Comparison of ENCODE assay signal across 15 cellular contexts in genomic region chr10:1706711-1707110, GRCh38. TPM values are rescaled to one million over a fixed set of nuclear protein-coding genes. Genes with fewer than 3 reads are reported as not detected.
DNase-seq lines count a peak whose midpoint lies in the region; ATAC-seq and FAIRE-seq lines count a peak whose summit lies in the region.
"Had no signal": no experiment of that assay in that cellular context is flagged by ENCODE, and none has a peak within 500 bp of the region (broad histone marks: within the 10 kb centered on the region; RNA-seq: fewer than 3 reads in every experiment).

No MANE protein-coding gene starts in this region.

- H3K27me3 Mint-ChIP-seq in activated naive CD4-positive, alpha-beta T cell treated with anti-CD3 and anti-CD28 coated beads for 36 hours (ENCODE audit: low read depth), result peaks cover 52% of the 10 kb centered on the region
- H3K27me3 Mint-ChIP-seq in activated CD4-positive, alpha-beta memory T cell treated with anti-CD3 and anti-CD28 coated beads for 36 hours, result peaks cover 26% of the 10 kb centered on the region

- ATAC-seq in HG03354 (IDR thresholded peaks at IDR 0.05; ENCODE audit: poor library complexity, severe bottlenecking, unreplicated experiment) (peak; percentile 52), GM18870 (IDR thresholded peaks at IDR 0.05; ENCODE audit: unreplicated experiment) (no peak)
- peak; percentile 11 for ATAC-seq in stimulated activated effector memory CD8-positive, alpha-beta T cell treated with anti-CD3 and anti-CD28 coated beads, Interleukin-12 subunit alpha, Interleukin-12 subunit beta, amount 100 ng/mL, for 72 hours

- CTCF ChIA-PET in activated naive CD4-positive, alpha-beta T cell treated with anti-CD3 and anti-CD28 coated beads for 36 hours (lab: Charles Lee), result no interaction called here
- CTCF ChIA-PET in activated CD4-positive, alpha-beta memory T cell treated with anti-CD3 and anti-CD28 coated beads for 36 hours (lab: Charles Lee), result no interaction called here

- H3K4me3 Mint-ChIP-seq in activated naive CD4-positive, alpha-beta T cell treated with anti-CD3 and anti-CD28 coated beads for 36 hours, result no peak overlapping the region
- no peak overlapping the region for H3K4me3 Mint-ChIP-seq in activated CD4-positive, alpha-beta memory T cell treated with anti-CD3 and anti-CD28 coated beads for 36 hours
- H3K4me3 Mint-ChIP-seq in stimulated activated effector memory CD8-positive, alpha-beta T cell treated with anti-CD3 and anti-CD28 coated beads, Interleukin-12 subunit alpha, Interleukin-12 subunit beta, amount 100 ng/mL, for 72 hours, result no peak overlapping the region
- H3K4me3 Mint-ChIP-seq: nephron progenitor cell had no signal

- H3K36me3 Mint-ChIP-seq in activated naive CD4-positive, alpha-beta T cell treated with anti-CD3 and anti-CD28 coated beads for 36 hours (ENCODE audit: low read depth), result no peaks in the 10 kb centered on the region
- peaks cover 2% of the 10 kb centered on the region for H3K36me3 Mint-ChIP-seq in activated CD4-positive, alpha-beta memory T cell treated with anti-CD3 and anti-CD28 coated beads for 36 hours
- no peaks in the 10 kb centered on the region for H3K36me3 Mint-ChIP-seq in stimulated activated effector memory CD8-positive, alpha-beta T cell treated with anti-CD3 and anti-CD28 coated beads, Interleukin-12 subunit alpha, Interleukin-12 subunit beta, amount 100 ng/mL, for 72 hours

- peak; percentile 41 for DNase-seq in activated naive CD4-positive, alpha-beta T cell treated with anti-CD3 and anti-CD28 coated beads for 36 hours
- no peak for DNase-seq in activated naive CD4-positive, alpha-beta T cell treated with Interleukin-2 at 50 U/mL for 16 hours
- DNase-seq in activated CD4-positive, alpha-beta memory T cell treated with anti-CD3 and anti-CD28 coated beads for 36 hours, result peak; percentile 16
- no peak for DNase-seq in stimulated activated effector memory CD8-positive, alpha-beta T cell treated with anti-CD3 and anti-CD28 coated beads, Interleukin-12 subunit alpha, Interleukin-12 subunit beta, amount 100 ng/mL, for 72 hours (ENCODE audit: low spot score in 2 of 2)
- DNase-seq in small intestine, result no peak
- no peak for DNase-seq in midbrain (lab: John Stamatoyannopoulos, UW)
- DNase-seq: ACHN, anterior cingulate cortex, nephron progenitor cell had no signal

- 24 to 44% (median 31%) methylated on average over 6 of the region's 6 CpGs for WGBS in small intestine, 3 donors

- FAIRE-seq in small intestine (lab: Jason Lieb, UNC), result no peak
- FAIRE-seq: H54 had no signal

- H3K4me1 ChIP-seq in small intestine (ENCODE audit: control insufficient read depth in 2 of 2, insufficient read depth in 1 of 2, low read depth in 1 of 2, low read length in 1 of 2), result no peaks in the 10 kb centered on the region
- H3K4me1 ChIP-seq: tibial nerve had no signal

- no peaks in the 10 kb centered on the region for H3K36me3 ChIP-seq in small intestine (ENCODE audit: control insufficient read depth in 2 of 2, insufficient read depth in 2 of 2, low read length in 2 of 2)
- H3K36me3 ChIP-seq: tibial nerve had no signal

- peaks cover 18% of the 10 kb centered on the region for H3K4me1 Mint-ChIP-seq in activated naive CD4-positive, alpha-beta T cell treated with anti-CD3 and anti-CD28 coated beads for 36 hours (ENCODE audit: low read depth)
- H3K4me1 Mint-ChIP-seq in activated CD4-positive, alpha-beta memory T cell treated with anti-CD3 and anti-CD28 coated beads for 36 hours (ENCODE audit: low read depth), result peaks cover 14% of the 10 kb centered on the region
- peaks cover 19% of the 10 kb centered on the region for H3K4me1 Mint-ChIP-seq in stimulated activated effector memory CD8-positive, alpha-beta T cell treated with anti-CD3 and anti-CD28 coated beads, Interleukin-12 subunit alpha, Interleukin-12 subunit beta, amount 100 ng/mL, for 72 hours
- H3K4me1 Mint-ChIP-seq: nephron progenitor cell had no signal

- no peak overlapping the region for H3K4me3 ChIP-seq in small intestine (ENCODE audit: low read depth in 1 of 2, low read length in 2 of 2)
- H3K4me3 ChIP-seq: lung, tibial nerve had no signal

- H3K9me3 ChIP-seq in small intestine (ENCODE audit: control insufficient read depth, low read depth), result no peaks in the 10 kb centered on the region

- POLR2A ChIA-PET in activated CD4-positive, alpha-beta memory T cell treated with anti-CD3 and anti-CD28 coated beads for 36 hours (lab: Charles Lee), result no interaction called here

- H3K27me3 ChIP-seq in small intestine (ENCODE audit: control insufficient read depth in 2 of 2, insufficient read depth in 2 of 2, low read length in 2 of 2), result peaks cover 2 to 4% of the 10 kb centered on the region in 2 donors
- H3K27me3 ChIP-seq: tibial nerve had no signal

- no peak overlapping the region for H3K27ac Mint-ChIP-seq in activated naive CD4-positive, alpha-beta T cell treated with anti-CD3 and anti-CD28 coated beads for 36 hours
- no peak overlapping the region for H3K27ac Mint-ChIP-seq in activated CD4-positive, alpha-beta memory T cell treated with anti-CD3 and anti-CD28 coated beads for 36 hours
- peak overlapping the region; percentile 73 for H3K27ac Mint-ChIP-seq in stimulated activated effector memory CD8-positive, alpha-beta T cell treated with anti-CD3 and anti-CD28 coated beads, Interleukin-12 subunit alpha, Interleukin-12 subunit beta, amount 100 ng/mL, for 72 hours
- H3K27ac Mint-ChIP-seq: nephron progenitor cell had no signal

- intact Hi-C loops in activated naive CD4-positive, alpha-beta T cell treated with anti-CD3 and anti-CD28 coated beads for 36 hours (cut with micrococcal nuclease), result no loop called here
- intact Hi-C loops in activated CD4-positive, alpha-beta memory T cell treated with anti-CD3 and anti-CD28 coated beads for 36 hours (cut with micrococcal nuclease), result no loop called here

- H3K9me3 Mint-ChIP-seq in activated naive CD4-positive, alpha-beta T cell treated with anti-CD3 and anti-CD28 coated beads for 36 hours, result peaks cover 18% of the 10 kb centered on the region
- peaks cover 14% of the 10 kb centered on the region for H3K9me3 Mint-ChIP-seq in activated CD4-positive, alpha-beta memory T cell treated with anti-CD3 and anti-CD28 coated beads for 36 hours
- H3K9me3 Mint-ChIP-seq in stimulated activated effector memory CD8-positive, alpha-beta T cell treated with anti-CD3 and anti-CD28 coated beads, Interleukin-12 subunit alpha, Interleukin-12 subunit beta, amount 100 ng/mL, for 72 hours, result peaks cover 3% of the 10 kb centered on the region

- H3K27ac ChIP-seq in small intestine (ENCODE audit: low read depth in 1 of 2, low read length in 1 of 2), result no peak overlapping the region
- H3K27ac ChIP-seq: HL-60, tibial nerve had no signal

RNA-seq across cellular contexts. Expression of gene ADARB2, which starts 30.6 kb away (rescaled TPM):
- 1 to 10 TPM; 1.3 to 1.4 TPM for total RNA-seq in activated naive CD4-positive, alpha-beta T cell treated with anti-CD3 and anti-CD28 coated beads for 36 hours
- 1 to 10 TPM; 2.2 TPM for total RNA-seq in activated CD4-positive, alpha-beta memory T cell treated with anti-CD3 and anti-CD28 coated beads for 36 hours
- polyA plus RNA-seq in small intestine, result 1 to 10 TPM in 2 of 3 donors, under 1 TPM in 1; 0.54 to 1.8 (median 1.3) TPM

Comparison
In these comparisons a context has a peak if more than half of its experiments do, and no peak if none do; other contexts are left out.
1. DNase-seq: peak in activated naive CD4-positive, alpha-beta T cell treated with anti-CD3 and anti-CD28 coated beads for 36 hours (single experiment) and activated CD4-positive, alpha-beta memory T cell treated with anti-CD3 and anti-CD28 coated beads for 36 hours (single experiment); none in activated naive CD4-positive, alpha-beta T cell treated with Interleukin-2 at 50 U/mL for 16 hours (single experiment), stimulated activated effector memory CD8-positive, alpha-beta T cell treated with anti-CD3 and anti-CD28 coated beads, Interleukin-12 subunit alpha, Interleukin-12 subunit beta, amount 100 ng/mL, for 72 hours (0 of 2), small intestine (single experiment) and midbrain (single experiment).